ENCODE assay signal across 8 cellular contexts in genomic region chr19:37719111-37719926, GRCh38. TPM values are rescaled to one million over a fixed set of nuclear protein-coding genes. Genes with fewer than 3 reads are reported as not detected.
DNase-seq lines count a peak whose midpoint lies in the region; ATAC-seq, FAIRE-seq and TF ChIP-seq lines count a peak whose summit lies in the region.

ZNF607 (minus strand) TSS chr19:37719761; CDS start chr19:37711618, 8,143 bp downstream.

- no peaks in the 10 kb centered on the region for H3K9me2 ChIP-seq in SU-DHL-6 (replicated peaks; ENCODE audit: insufficient read depth, low read length)

- peaks cover 38% of the 10 kb centered on the region for H3K79me2 ChIP-seq in SU-DHL-6 (ENCODE audit: insufficient read depth, low read length)

- in situ Hi-C loops in HAP-1 (cut with MboI; ENCODE audit: low sequenced_read_pairs): no loop called here

- peak within 1 kb of the TSS; percentile 91 for H2AFZ ChIP-seq in SU-DHL-6 (ENCODE audit: low read depth, low read length, severe bottlenecking)

- H3K9me3 ChIP-seq in HAP-1: no peaks in the 10 kb centered on the region
- no peaks in the 10 kb centered on the region for H3K9me3 ChIP-seq in SU-DHL-6 (ENCODE audit: insufficient read depth, low read length)
- no peaks in the 10 kb centered on the region for H3K9me3 ChIP-seq in adrenal gland (replicated peaks in 1 of 3)
- no peaks in the 10 kb centered on the region for H3K9me3 ChIP-seq in upper lobe of right lung

- H3F3A ChIP-seq in SU-DHL-6 (ENCODE audit: insufficient read depth): no peaks in the 10 kb centered on the region

- intact Hi-C loops in adrenal gland (cut with DNase I): no loop called here
- intact Hi-C loops in left cardiac atrium (cut with DNase I): no loop called here
- intact Hi-C loops in posterior vena cava (cut with DNase I): no loop called here
- intact Hi-C loops in upper lobe of right lung (cut with DNase I): no loop called here

- no peaks in the 10 kb centered on the region for H4K20me1 ChIP-seq in SU-DHL-6 (ENCODE audit: low read depth, low read length)

- H3K4me3 ChIP-seq in HAP-1 (peak within 1 kb of the TSS; percentile 65), SU-DHL-6 (ENCODE audit: insufficient read depth, low read length, poor library complexity, severe bottlenecking) (peak within 1 kb of the TSS; percentile 80), adrenal gland (peak within 1 kb of the TSS; percentile 37 to 77 (median 56)), upper lobe of right lung (peak within 1 kb of the TSS; percentile 94)

- TF ChIP-seq CTCF in SU-DHL-6 (IDR thresholded peaks at IDR 0.05; ENCODE audit: insufficient read depth, low read length, poor library complexity, severe bottlenecking) (peak; percentile 60), adrenal gland (IDR thresholded peaks at IDR 0.05) (peak; percentile 27 to 70 (median 54)), upper lobe of right lung (IDR thresholded peaks at IDR 0.05) (peak; percentile 62)

- peak within 1 kb of the TSS; percentile 73 for H3K4me2 ChIP-seq in SU-DHL-6 (ENCODE audit: low read depth, low read length, poor library complexity, severe bottlenecking)

- H3K9ac ChIP-seq in SU-DHL-6 (ENCODE audit: low read length): peak within 1 kb of the TSS; percentile 78

- 0 to 1% (median 0%) methylated on average over 8 to 54 of the region's 54 CpGs for WGBS in adrenal gland, 4 donors

- peak; percentile 99 to 100 for ATAC-seq in left cardiac atrium
- peak; percentile 99 for ATAC-seq in upper lobe of right lung

- H3K27me3 ChIP-seq in HAP-1 (ENCODE audit: low read depth) (no peaks in the 10 kb centered on the region), SU-DHL-6 (ENCODE audit: low read length) (no peaks in the 10 kb centered on the region), adrenal gland (no peaks in the 10 kb centered on the region), upper lobe of right lung (no peaks in the 10 kb centered on the region)

- peak in 1 of 2 donors; percentile 53 for TF ChIP-seq POLR2A in adrenal gland (IDR thresholded peaks at IDR 0.05)

- H3K36me3 ChIP-seq in HAP-1 (replicated peaks) (peaks cover 6% of the 10 kb centered on the region), SU-DHL-6 (ENCODE audit: low read length) (peaks cover 3% of the 10 kb centered on the region; the same call in 1 of the 2 replicates), adrenal gland (replicated peaks in 1 of 2) (no peaks in the 10 kb centered on the region), upper lobe of right lung (no peaks in the 10 kb centered on the region)

- peak within 1 kb of the TSS; percentile 48 for H3K27ac ChIP-seq in SU-DHL-6 (ENCODE audit: low read depth, low read length)
- H3K27ac ChIP-seq in adrenal gland: peak within 1 kb of the TSS; percentile 15 to 78 (median 54)
- H3K27ac ChIP-seq in upper lobe of right lung: peak within 1 kb of the TSS; percentile 86

- peak; percentile 88 to 94 for DNase-seq in HAP-1 (ENCODE audit: low spot score in 2 of 2)
- peak; percentile 97 for DNase-seq in NAMALWA (ENCODE audit: low spot score)
- peak; percentile 85 to 95 (median 91) for DNase-seq in adrenal gland
- DNase-seq in left cardiac atrium: peak; percentile 94
- peak; percentile 97 for DNase-seq in posterior vena cava (ENCODE audit: low spot score)
- peak; percentile 94 for DNase-seq in upper lobe of right lung

- H3K4me1 ChIP-seq in HAP-1 (no peaks in the 10 kb centered on the region), adrenal gland (replicated peaks in 1 of 2) (peaks cover 9 to 14% of the 10 kb centered on the region in 2 donors), upper lobe of right lung (peaks cover 8% of the 10 kb centered on the region)

- peak; percentile 94 for FAIRE-seq in G401.6 (lab: Jason Lieb, UNC)

RNA-seq across cellular contexts. Expression of gene ZNF607, which starts in this region (rescaled TPM):
- total RNA-seq in adrenal gland (10 to 100 TPM in 2 of 8 donors, 1 to 10 TPM in 6; 3.8 to 14.9 (median 4.8) TPM), left cardiac atrium (1 to 10 TPM; 5.5 to 8.0 TPM), posterior vena cava (1 to 10 TPM; 4.8 to 6.1 TPM), upper lobe of right lung (7.5 TPM)
- 1 to 10 TPM; 3.7 to 4.4 (median 4.2) TPM for polyA plus RNA-seq in adrenal gland

Comparison
In these comparisons a context has a peak if more than half of its experiments do, and no peak if none do; other contexts are left out.
1. Peak in every context shown above with its lines: DNase-seq, ATAC-seq, H3K4me3 ChIP-seq and H3K27ac ChIP-seq.